ENCODE assay signal across 1 cellular context in genomic region chr9:86354048-86354881, GRCh38.
TF ChIP-seq lines count a peak whose summit lies in the region.

Gene TUT7, minus strand, starts transcription at chr9:86354410. Its CDS starts 1,211 bp downstream, at chr9:86353199.

TF ChIP-seq in HEK293, 187 proteins besides CTCF, POLR2A, EP300 and RAD21 (continued from another document and continues in another):
- TF ChIP-seq BCL6B (tag by site-specific recombination; IDR thresholded peaks at IDR 0.05) (no peak), KLF7 (tag by site-specific recombination; IDR thresholded peaks at IDR 0.05; ENCODE audit: borderline replicate concordance) (no peak), ZNF174 (tag by site-specific recombination; IDR thresholded peaks at IDR 0.05) (no peak), ZBTB11 (tag by site-specific recombination; conservative IDR thresholded peaks at IDR 0.05; ENCODE audit: low read depth) (peak; percentile 99), ZNF645 (tag by site-specific recombination; IDR thresholded peaks at IDR 0.05) (no peak), ZNF248 (tag by site-specific recombination; IDR thresholded peaks at IDR 0.05) (no peak), SP7 (tag by site-specific recombination; IDR thresholded peaks at IDR 0.05) (peak; percentile 83), ZNF768 (tag by site-specific recombination; IDR thresholded peaks at IDR 0.05) (no peak), ZNF626 (tag by site-specific recombination; IDR thresholded peaks at IDR 0.05) (peak; percentile 46; the same call in 1 of the 2 replicates), HIC1 (tag by site-specific recombination; IDR thresholded peaks at IDR 0.05) (peak; percentile 91; the same call in 1 of the 2 replicates), KLF9 (tag by site-specific recombination; IDR thresholded peaks at IDR 0.05; ENCODE audit: low read depth) (peak; percentile 99), HOXD13 (CRISPR knock-in tag; IDR thresholded peaks at IDR 0.05; ENCODE audit: borderline replicate concordance) (no peak), ZNF10 (tag by site-specific recombination; IDR thresholded peaks at IDR 0.05) (peak; percentile 66), ZNF366 (tag by site-specific recombination; conservative IDR thresholded peaks at IDR 0.05) (peak; percentile 70), ZSCAN30 (tag by site-specific recombination; IDR thresholded peaks at IDR 0.05) (peak; percentile 93; the same call in 1 of the 2 replicates), MEIS1 (CRISPR knock-in tag; IDR thresholded peaks at IDR 0.05; ENCODE audit: borderline replicate concordance) (no peak), GLI2 (tag by site-specific recombination; IDR thresholded peaks at IDR 0.05; ENCODE audit: borderline replicate concordance, low read depth) (no peak), ZBTB1 (tag by site-specific recombination; IDR thresholded peaks at IDR 0.05) (peak; percentile 11; the same call in 1 of the 2 replicates), ZNF837 (tag by site-specific recombination; IDR thresholded peaks at IDR 0.05) (0 out of 2 replicates have a peak, but pooled peaks have one; percentile 37), GLIS1 (tag by site-specific recombination; IDR thresholded peaks at IDR 0.05) (peak; percentile 65), ZNF133 (tag by site-specific recombination; IDR thresholded peaks at IDR 0.05) (no peak), ZNF664 (tag by site-specific recombination; IDR thresholded peaks at IDR 0.05) (no peak), PRDM6 (tag by site-specific recombination; IDR thresholded peaks at IDR 0.05) (no peak), ZNF830 (tag by site-specific recombination; IDR thresholded peaks at IDR 0.05; ENCODE audit: low read depth) (no peak), ZNF132 (tag by site-specific recombination; IDR thresholded peaks at IDR 0.05; ENCODE audit: borderline replicate concordance) (no peak), ZNF624 (tag by site-specific recombination; IDR thresholded peaks at IDR 0.05) (no peak), ZBTB10 (tag by site-specific recombination; IDR thresholded peaks at IDR 0.05) (peak; percentile 83), ZNF660 (tag by site-specific recombination; IDR thresholded peaks at IDR 0.05) (0 out of 2 replicates have a peak, but pooled peaks have one; percentile 83), ZNF324 (tag by site-specific recombination; IDR thresholded peaks at IDR 0.05) (peak; percentile 93), INSM2 (tag by site-specific recombination; IDR thresholded peaks at IDR 0.05) (no peak; the same call in none of the 2 replicates), ZNF350 (tag by site-specific recombination; IDR thresholded peaks at IDR 0.05) (no peak), ZFP41 (tag by site-specific recombination; IDR thresholded peaks at IDR 0.05; ENCODE audit: borderline replicate concordance) (no peak), ZSCAN5A (tag by site-specific recombination; IDR thresholded peaks at IDR 0.05) (peak; percentile 87), ZNF704 (tag by site-specific recombination; IDR thresholded peaks at IDR 0.05) (no peak), ZNF394 (tag by site-specific recombination; IDR thresholded peaks at IDR 0.05; ENCODE audit: borderline replicate concordance) (peak; percentile 87), ZNF37A (tag by site-specific recombination; IDR thresholded peaks at IDR 0.05) (no peak), WT1 (tag by site-specific recombination; IDR thresholded peaks at IDR 0.05) (0 out of 2 replicates have a peak, but pooled peaks have one; percentile 7), ZNF558 (tag by site-specific recombination; IDR thresholded peaks at IDR 0.05) (peak; percentile 22; the same call in 1 of the 2 replicates), ATF2 (tag by site-specific recombination; IDR thresholded peaks at IDR 0.05; ENCODE audit: low read depth) (no peak), ZNF747 (tag by site-specific recombination; IDR thresholded peaks at IDR 0.05) (no peak), FEZF1 (tag by site-specific recombination; IDR thresholded peaks at IDR 0.05) (0 out of 2 replicates have a peak, but pooled peaks have one; percentile 4), ZNF302 (tag by site-specific recombination; IDR thresholded peaks at IDR 0.05; ENCODE audit: low read depth) (no peak), HOXA7 (CRISPR knock-in tag; IDR thresholded peaks at IDR 0.05; ENCODE audit: borderline replicate concordance) (no peak)
